Comparison of ENCODE assay signal across 15 cellular contexts in genomic region chr4:20506827-20507226, GRCh38.
DNase-seq lines count a peak whose midpoint lies in the region; ATAC-seq and TF ChIP-seq lines count a peak whose summit lies in the region.
"Had no signal": no experiment of that assay in that cellular context is flagged by ENCODE, and none has a peak within 500 bp of the region (broad histone marks: within the 10 kb centered on the region; RNA-seq: fewer than 3 reads in every experiment).

No MANE protein-coding gene starts in this region.

- TF ChIP-seq CTCF in SK-N-SH (IDR thresholded peaks at IDR 0.05) = no peak
- TF ChIP-seq CTCF in fibroblast of lung (conservative IDR thresholded peaks at IDR 0.05 in 1 of 2, IDR thresholded peaks at IDR 0.05 in 1 of 2; ENCODE audit: low read depth in 1 of 2, low read length in 2 of 2) = no peak

- DNase-seq in GM03348 (ENCODE audit: low spot score) (peak; percentile 49), SK-N-SH (no peak), fibroblast of lung (ENCODE audit: low read depth in 2 of 2) (peak; percentile 70 to 98), skeletal muscle cell (ENCODE audit: low read depth) (peak; percentile 83), AML-193 (lab: John Stamatoyannopoulos, UW) (no peak), 8988T (no peak)
- DNase-seq: activated naive CD8-positive, alpha-beta T cell treated with anti-CD3 and anti-CD28 coated beads, Interleukin-2, amount 10 ng/mL, durations not matched to agents 7 days and 5 days; NCI-H1048; NCI-H345; OCI-M1; stimulated activated naive CD8-positive, alpha-beta T cell treated with anti-CD3 and anti-CD28 coated beads, Interleukin-15, amount 100 ng/mL, for 72 hours; T-helper 1 cell had no signal

- H3K9me2 ChIP-seq in SK-N-SH = no peaks in the 10 kb centered on the region

- H3K27me3 ChIP-seq in SK-N-SH (ENCODE audit: insufficient read depth) (no peaks in the 10 kb centered on the region), fibroblast of lung (ENCODE audit: control insufficient read depth, insufficient read depth, low read length) (no peaks in the 10 kb centered on the region)

- POLR2A ChIA-PET in SK-N-SH (lab: Yijun Ruan, JAX) = no interaction called here

- H3K79me2 ChIP-seq in SK-N-SH (ENCODE audit: insufficient read depth) (no peaks in the 10 kb centered on the region), fibroblast of lung (ENCODE audit: control insufficient read depth, insufficient read depth, low read length) (no peaks in the 10 kb centered on the region)

- H3K9me3 ChIP-seq in SK-N-SH (no peaks in the 10 kb centered on the region), fibroblast of lung (ENCODE audit: control insufficient read depth, insufficient read depth, low read depth, low read length) (no peaks in the 10 kb centered on the region)

- H2AFZ ChIP-seq in SK-N-SH (ENCODE audit: low read depth) = no peak overlapping the region
- no peak overlapping the region for H2AFZ ChIP-seq in fibroblast of lung (ENCODE audit: low read length)

- H3K4me1 ChIP-seq in SK-N-SH (ENCODE audit: control insufficient read depth in 1 of 2, insufficient read depth in 2 of 2, low read depth in 1 of 2, low read length in 1 of 2) (no peaks in the 10 kb centered on the region; a peak in 3 of 4 replicates), fibroblast of lung (ENCODE audit: control insufficient read depth, extremely low read depth, insufficient read depth, low read length) (no peaks in the 10 kb centered on the region)

- no peak overlapping the region for H3K4me3 ChIP-seq in SK-N-SH (ENCODE audit: low read depth in 2 of 2, low read length in 1 of 2)
- no peak overlapping the region for H3K4me3 ChIP-seq in fibroblast of lung (replicated peaks in 1 of 4; ENCODE audit: control extremely low read depth in 1 of 4, insufficient read depth in 1 of 4, low read depth in 3 of 4, low read length in 4 of 4)
- H3K4me3 ChIP-seq in skeletal muscle cell (ENCODE audit: low read depth, low read length) = no peak overlapping the region

- 72% methylated on average over 2 of the region's 2 CpGs for WGBS in SK-N-SH (ENCODE audit: low lambda C conversion rate)

- H4K20me1 ChIP-seq in SK-N-SH (ENCODE audit: insufficient read depth) (no peaks in the 10 kb centered on the region), fibroblast of lung (ENCODE audit: control insufficient read depth, extremely low read depth, insufficient read depth, low read length) (no peaks in the 10 kb centered on the region)

- H3K27ac ChIP-seq in SK-N-SH (ENCODE audit: low read depth in 2 of 2, low read length in 1 of 2) (peak overlapping the region in 1 of 2 experiments; percentile 58; a peak in 2 of 4 replicates), fibroblast of lung (ENCODE audit: insufficient read depth, low read length) (no peak overlapping the region)

- peaks cover 13% of the 10 kb centered on the region for H3F3A ChIP-seq in SK-N-SH (replicated peaks; ENCODE audit: insufficient read depth)

- 0 out of 2 replicates have a peak overlapping the region, but pooled peaks have one; percentile 4 for H3K4me2 ChIP-seq in SK-N-SH
- no peak overlapping the region for H3K4me2 ChIP-seq in fibroblast of lung (ENCODE audit: extremely low read depth, insufficient read depth, low read length)

- no peak for TF ChIP-seq EP300 in SK-N-SH (IDR thresholded peaks at IDR 0.05; ENCODE audit: borderline replicate concordance in 1 of 2, low read depth in 1 of 2, low read length in 1 of 2)

- H3K9ac ChIP-seq in SK-N-SH = no peak overlapping the region
- H3K9ac ChIP-seq in fibroblast of lung (ENCODE audit: insufficient read depth, low read length) = no peak overlapping the region

- no peak for TF ChIP-seq RAD21 in SK-N-SH (IDR thresholded peaks at IDR 0.05; ENCODE audit: low read length)

- CTCF ChIA-PET in SK-N-SH (lab: Yijun Ruan, JAX) = no interaction called here

- H3K36me3 ChIP-seq in SK-N-SH (replicated peaks in 1 of 2; ENCODE audit: control insufficient read depth in 1 of 2, insufficient read depth in 2 of 2, low read length in 1 of 2) (peaks cover 24 to 29% of the 10 kb centered on the region in 2 experiments), fibroblast of lung (ENCODE audit: control insufficient read depth, insufficient read depth, low read length) (no peaks in the 10 kb centered on the region)

- ATAC-seq in GM21381 (IDR thresholded peaks at IDR 0.05; ENCODE audit: unreplicated experiment) = no peak
- ATAC-seq: natural killer cell treated with Interleukin-12 subunit alpha and Interleukin-12 subunit beta and Interleukin-15 and Interleukin-18, amount 100 ng/mL, for 72 hours; sciatic nerve; stimulated activated naive CD8-positive, alpha-beta T cell treated with anti-CD3 and anti-CD28 coated beads, Interleukin-15, amount 100 ng/mL, for 72 hours had no signal

TF ChIP-seq in SK-N-SH, 30 proteins besides CTCF, POLR2A, EP300 and RAD21:
- no peak for TF ChIP-seq SIN3A (IDR thresholded peaks at IDR 0.05; ENCODE audit: borderline replicate concordance, low read depth, low read length)
- no peak for TF ChIP-seq GATA2 (CRISPR knock-in tag; IDR thresholded peaks at IDR 0.05)
- peak; percentile 76; the same call in 1 of the 2 replicates for TF ChIP-seq FOSL2 (IDR thresholded peaks at IDR 0.05; ENCODE audit: borderline replicate concordance, low read depth)
- TF ChIP-seq JUND (IDR thresholded peaks at IDR 0.05) = peak; percentile 30
- TF ChIP-seq MEF2A (IDR thresholded peaks at IDR 0.05; ENCODE audit: borderline replicate concordance, low read depth) = 0 out of 2 replicates have a peak, but pooled peaks have one; percentile 28

Comparison
In these comparisons a context has a peak if more than half of its experiments do, and no peak if none do; other contexts are left out.
1. DNase-seq: peak in GM03348 (single experiment), fibroblast of lung (2 of 2) and skeletal muscle cell (single experiment); none in SK-N-SH (single experiment), AML-193 (0 of 2) and 8988T (single experiment).